Comparison of ENCODE assay signal across 1 cellular context in the genomic region with DNA sequence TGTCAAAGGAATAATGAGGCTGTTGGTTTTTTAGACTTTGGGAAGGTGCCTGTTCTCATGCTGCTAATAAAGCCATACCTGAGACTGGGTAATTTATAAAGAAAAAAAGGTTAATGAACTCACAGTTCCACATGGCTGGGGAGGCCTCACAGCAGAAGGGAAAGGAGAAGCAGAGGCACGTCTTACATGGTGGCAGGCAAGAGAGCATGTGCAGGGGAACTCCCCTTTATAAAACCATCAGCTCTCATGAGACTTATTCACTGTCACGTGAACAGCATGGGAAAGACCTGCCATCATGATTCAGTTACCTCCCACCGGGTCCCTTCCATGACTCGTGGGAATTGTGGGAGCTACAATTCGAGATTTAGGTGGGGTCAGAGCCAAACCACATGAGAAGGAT.
A peak's percentile ranks its signal among the peaks of the same experiment; 100 is the strongest.
TF ChIP-seq lines count a peak whose summit lies in the region.

No MANE protein-coding gene starts in this region.

TF ChIP-seq in HepG2, 621 proteins besides CTCF, POLR2A, EP300 and RAD21:
- TF ChIP-seq ZNF430 (CRISPR knock-in tag; IDR thresholded peaks at IDR 0.05) = peak; percentile 99
